ENCODE assay signal across 25 cellular contexts in genomic region chr5:107414802-107415201, GRCh38.
DNase-seq lines count a peak whose midpoint lies in the region; ATAC-seq, FAIRE-seq and TF ChIP-seq lines count a peak whose summit lies in the region.
"Had no signal": no experiment of that assay in that cellular context is flagged by ENCODE, and none has a peak within 500 bp of the region (broad histone marks: within the 10 kb centered on the region; RNA-seq: fewer than 3 reads in every experiment).

No MANE protein-coding gene starts in this region.

- H3K27me3 ChIP-seq in left ventricle myocardium inferior (ENCODE audit: low read depth) = no peaks in the 10 kb centered on the region
- H3K27me3 ChIP-seq: BLaER1 had no signal

- TF ChIP-seq CTCF in left ventricle myocardium inferior (IDR thresholded peaks at IDR 0.05; ENCODE audit: borderline replicate concordance) (no peak), Calu3 (IDR thresholded peaks at IDR 0.05; ENCODE audit: unreplicated experiment) (no peak), retinal pigment epithelial cell (conservative IDR thresholded peaks at IDR 0.05; ENCODE audit: low read depth, low read length) (no peak), foreskin fibroblast (IDR thresholded peaks at IDR 0.05; ENCODE audit: low read depth, low read length) (no peak)

- no peak overlapping the region for H3K27ac ChIP-seq in left ventricle myocardium inferior (replicated peaks)
- H3K27ac ChIP-seq: 22Rv1, BLaER1, C4-2B, GM23248 had no signal

- FAIRE-seq in RCC 7860 (lab: Jason Lieb, UNC) = peak; percentile 38
- FAIRE-seq: A204.1, GM12892, GM19239, H1 had no signal

- peaks cover 86% of the 10 kb centered on the region for H3K4me1 Mint-ChIP-seq in Calu3 (ENCODE audit: low read depth, unreplicated experiment)
- H3K4me1 Mint-ChIP-seq: B cell had no signal

- peak overlapping the region; percentile 1 for H3K4me3 Mint-ChIP-seq in Calu3 (ENCODE audit: low read depth, unreplicated experiment)
- H3K4me3 Mint-ChIP-seq: B cell; CD4-positive, CD25-positive, alpha-beta regulatory T cell; CD8-positive, alpha-beta T cell had no signal

- H3K27me3 Mint-ChIP-seq in Calu3 (ENCODE audit: unreplicated experiment) = no peaks in the 10 kb centered on the region

- intact Hi-C loops in Right ventricle myocardium superior (cut with DNase I) (no loop called here), left ventricle myocardium inferior (cut with micrococcal nuclease) (no loop called here), Calu3 (cut with micrococcal nuclease; ENCODE audit: unreplicated experiment) (loop anchor here (5.0 kb wide), 2 partner anchors 52 to 157 kb away; no protein-coding TSS in a partner anchor)

- DNase-seq in Right ventricle myocardium superior = no peak
- DNase-seq in left ventricle myocardium inferior = no peak
- no peak for DNase-seq in Calu3
- DNase-seq in RCC 7860 (ENCODE audit: low spot score) = no peak
- DNase-seq in retinal pigment epithelial cell (ENCODE audit: low read depth) = peak; percentile 66
- DNase-seq in activated naive CD4-positive, alpha-beta T cell treated with Interleukin-2 at 50 U/mL for 16 hours = no peak
- no peak for DNase-seq in foreskin fibroblast
- DNase-seq: Caco-2; CD4-positive, CD25-positive, alpha-beta regulatory T cell; CD8-positive, alpha-beta T cell; DMS 273 treated with DMSO at 0.1 percent for 48 hours; DMS53; DMS79 treated with DMSO at 0.1 percent for 48 hours; GF-D8; GM23248; H7; HCEC 1CT had no signal

- H3K36me3 Mint-ChIP-seq in Calu3 (ENCODE audit: insufficient read depth, unreplicated experiment) = peaks cover 34% of the 10 kb centered on the region
- H3K36me3 Mint-ChIP-seq: CD4-positive, CD25-positive, alpha-beta regulatory T cell; CD8-positive, alpha-beta T cell had no signal

- ATAC-seq in Right ventricle myocardium superior (ENCODE audit: poor library complexity) = peak; percentile 65
- ATAC-seq: CD8-positive, alpha-beta T cell had no signal

- no peaks in the 10 kb centered on the region for H3K36me3 ChIP-seq in left ventricle myocardium inferior
- H3K36me3 ChIP-seq: BLaER1 had no signal

- peaks cover 66% of the 10 kb centered on the region for H3K4me1 ChIP-seq in left ventricle myocardium inferior
- H3K4me1 ChIP-seq: BLaER1, Caco-2 had no signal

- BruUV-seq in Calu3 (replicated peaks; lab: Mats Ljungman, UMichigan) = no TSS peak

- H3K27ac Mint-ChIP-seq in Calu3 (ENCODE audit: unreplicated experiment) = peak overlapping the region; percentile 41
- H3K27ac Mint-ChIP-seq: B cell; CD4-positive, CD25-positive, alpha-beta regulatory T cell; CD8-positive, alpha-beta T cell had no signal

- CTCF ChIA-PET in Calu3 (lab: Charles Lee) = interaction anchor here (2.3 kb wide), 1 partner anchor 11 kb away, joined by 6 read pairs; no protein-coding TSS in a partner anchor

- no peak overlapping the region for H3K4me3 ChIP-seq in left ventricle myocardium inferior
- no peak overlapping the region for H3K4me3 ChIP-seq in retinal pigment epithelial cell (ENCODE audit: low read length)
- H3K4me3 ChIP-seq in foreskin fibroblast (ENCODE audit: low read depth in 1 of 2, low read length in 2 of 2) = no peak overlapping the region
- H3K4me3 ChIP-seq: BLaER1, GM23248 had no signal

- H3K9me3 Mint-ChIP-seq in Calu3 (ENCODE audit: low read depth, unreplicated experiment) = no peaks in the 10 kb centered on the region
- H3K9me3 Mint-ChIP-seq: CD8-positive, alpha-beta T cell had no signal

- no peaks in the 10 kb centered on the region for H3K9me3 ChIP-seq in left ventricle myocardium inferior (replicated peaks)
- H3K9me3 ChIP-seq: BLaER1, Caco-2 had no signal
